In genomic region chr10:60222060-60222459, GRCh38 we compare ENCODE assay signal across 1 cellular context.
TF ChIP-seq lines count a peak whose summit lies in the region.

No MANE protein-coding gene starts in this region.

TF ChIP-seq in WTC11, 78 proteins besides CTCF, POLR2A, EP300 and RAD21 (continued from another document):
- TF ChIP-seq E2F5 (CRISPR knock-in tag; IDR thresholded peaks at IDR 0.05), result no peak
- no peak for TF ChIP-seq IRF2 (CRISPR knock-in tag; IDR thresholded peaks at IDR 0.05; ENCODE audit: borderline replicate concordance, low read depth)
- TF ChIP-seq, protein P1, sequence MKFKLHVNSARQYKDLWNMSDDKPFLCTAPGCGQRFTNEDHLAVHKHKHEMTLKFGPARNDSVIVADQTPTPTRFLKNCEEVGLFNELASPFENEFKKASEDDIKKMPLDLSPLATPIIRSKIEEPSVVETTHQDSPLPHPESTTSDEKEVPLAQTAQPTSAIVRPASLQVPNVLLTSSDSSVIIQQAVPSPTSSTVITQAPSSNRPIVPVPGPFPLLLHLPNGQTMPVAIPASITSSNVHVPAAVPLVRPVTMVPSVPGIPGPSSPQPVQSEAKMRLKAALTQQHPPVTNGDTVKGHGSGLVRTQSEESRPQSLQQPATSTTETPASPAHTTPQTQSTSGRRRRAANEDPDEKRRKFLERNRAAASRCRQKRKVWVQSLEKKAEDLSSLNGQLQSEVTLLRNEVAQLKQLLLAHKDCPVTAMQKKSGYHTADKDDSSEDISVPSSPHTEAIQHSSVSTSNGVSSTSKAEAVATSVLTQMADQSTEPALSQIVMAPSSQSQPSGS (CRISPR knock-in tag; IDR thresholded peaks at IDR 0.05; ENCODE audit: borderline replicate concordance, low read depth), result no peak
- no peak for TF ChIP-seq USF1 (CRISPR knock-in tag; IDR thresholded peaks at IDR 0.05)
- TF ChIP-seq KAT7 (CRISPR knock-in tag; IDR thresholded peaks at IDR 0.05; ENCODE audit: borderline replicate concordance), result no peak
- TF ChIP-seq OVOL2 (CRISPR knock-in tag; IDR thresholded peaks at IDR 0.05; ENCODE audit: borderline replicate concordance), result no peak
- TF ChIP-seq HMGA2 (CRISPR knock-in tag; IDR thresholded peaks at IDR 0.05), result no peak
- no peak for TF ChIP-seq TCF7 (CRISPR knock-in tag; IDR thresholded peaks at IDR 0.05; ENCODE audit: low read depth)
- no peak for TF ChIP-seq E2F4 (CRISPR knock-in tag; IDR thresholded peaks at IDR 0.05; ENCODE audit: borderline replicate concordance, low read depth)
